15 cellular contexts compared by ENCODE assay signal in the genomic region with DNA sequence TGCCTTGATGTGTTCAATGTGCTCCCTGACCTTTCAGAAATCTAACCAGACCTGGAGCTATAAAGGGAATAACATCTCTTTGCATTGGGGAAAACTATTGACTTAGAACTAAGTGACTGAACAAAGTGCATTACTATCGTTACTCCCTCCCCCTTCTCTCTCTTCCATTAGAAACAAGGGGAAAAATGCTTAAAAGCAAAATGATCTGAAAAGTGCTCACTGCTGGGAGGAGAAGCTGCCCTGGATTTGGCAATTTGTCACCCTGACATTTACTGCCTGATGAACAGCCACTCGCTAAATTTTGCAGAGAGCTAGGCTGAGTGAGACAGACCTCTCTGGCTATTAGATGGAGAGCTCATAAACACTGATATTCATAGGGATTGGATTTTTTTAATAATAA. TPM values are rescaled to one million over a fixed set of nuclear protein-coding genes. Genes with fewer than 3 reads are reported as not detected.
"Had no signal": no experiment of that assay in that cellular context is flagged by ENCODE, and none has a peak within 500 bp of the region (broad histone marks: within the 10 kb centered on the region; RNA-seq: fewer than 3 reads in every experiment).

No MANE protein-coding gene starts in this region.

- DNase-seq: activated effector memory CD4-positive, alpha-beta T cell treated with Interleukin-2 at 50 U/mL for 16 hours; activated T-cell treated with anti-CD3 and anti-CD28 coated beads, Interleukin-2, amount 50 U/mL, for 1 hour; amygdala; effector memory CD8-positive, alpha-beta T cell; hippocampal formation; lower lobe of right lung; naive thymus-derived CD8-positive, alpha-beta T cell; right cardiac atrium; T-helper 2 cell; thyroid gland had no signal

- H3K27ac Mint-ChIP-seq: activated naive CD4-positive, alpha-beta T cell treated with anti-CD3 and anti-CD28 coated beads, Interleukin-2, amount 50 U/mL, for 72 hours; brain; effector memory CD8-positive, alpha-beta T cell; naive thymus-derived CD8-positive, alpha-beta T cell; progenitor cell of endocrine pancreas; stimulated activated effector memory CD8-positive, alpha-beta T cell treated with anti-CD3 and anti-CD28 coated beads, Interleukin-12 subunit alpha, Interleukin-12 subunit beta, amount 100 ng/mL, for 72 hours had no signal

- H3K36me3 ChIP-seq: lower lobe of right lung, thyroid gland had no signal

- H3K4me1 Mint-ChIP-seq: naive thymus-derived CD8-positive, alpha-beta T cell; stimulated activated effector memory CD8-positive, alpha-beta T cell treated with anti-CD3 and anti-CD28 coated beads, Interleukin-12 subunit alpha, Interleukin-12 subunit beta, amount 100 ng/mL, for 72 hours had no signal

- H3K4me3 ChIP-seq: lower lobe of right lung, thyroid gland had no signal

- ATAC-seq: activated CD4-positive, CD25-positive, alpha-beta regulatory T cell treated with anti-CD3 and anti-CD28 coated beads, Interleukin-2, amount 50 U/mL, for 24 hours; activated naive CD4-positive, alpha-beta T cell treated with anti-CD3 and anti-CD28 coated beads, Interleukin-2, amount 50 U/mL, for 72 hours; effector memory CD8-positive, alpha-beta T cell; lower lobe of right lung; naive thymus-derived CD8-positive, alpha-beta T cell; right cardiac atrium; stimulated activated effector memory CD8-positive, alpha-beta T cell treated with anti-CD3 and anti-CD28 coated beads, Interleukin-12 subunit alpha, Interleukin-12 subunit beta, amount 100 ng/mL, for 72 hours had no signal

- H3K27ac ChIP-seq: lower lobe of right lung, thyroid gland had no signal

- H3K4me3 Mint-ChIP-seq: brain; effector memory CD8-positive, alpha-beta T cell; naive thymus-derived CD8-positive, alpha-beta T cell; stimulated activated effector memory CD8-positive, alpha-beta T cell treated with anti-CD3 and anti-CD28 coated beads, Interleukin-12 subunit alpha, Interleukin-12 subunit beta, amount 100 ng/mL, for 72 hours had no signal

- H3K4me1 ChIP-seq: lower lobe of right lung, thyroid gland had no signal

- H3K27me3 Mint-ChIP-seq: progenitor cell of endocrine pancreas had no signal

- H3K9me3 ChIP-seq: lower lobe of right lung, thyroid gland had no signal

- H3K27me3 ChIP-seq: thyroid gland had no signal

- H3K36me3 Mint-ChIP-seq: activated naive CD4-positive, alpha-beta T cell treated with anti-CD3 and anti-CD28 coated beads, Interleukin-2, amount 50 U/mL, for 72 hours; naive thymus-derived CD8-positive, alpha-beta T cell; stimulated activated effector memory CD8-positive, alpha-beta T cell treated with anti-CD3 and anti-CD28 coated beads, Interleukin-12 subunit alpha, Interleukin-12 subunit beta, amount 100 ng/mL, for 72 hours had no signal

RNA-seq across cellular contexts. Expression of gene PARM1, which starts 48.6 kb away (rescaled TPM):
- total RNA-seq: activated naive CD4-positive, alpha-beta T cell treated with anti-CD3 and anti-CD28 coated beads, Interleukin-2, amount 50 U/mL, for 72 hours had no signal
- polyA plus RNA-seq: naive thymus-derived CD8-positive, alpha-beta T cell had no signal
